Comparison of ENCODE assay signal across 19 cellular contexts in the genomic region with DNA sequence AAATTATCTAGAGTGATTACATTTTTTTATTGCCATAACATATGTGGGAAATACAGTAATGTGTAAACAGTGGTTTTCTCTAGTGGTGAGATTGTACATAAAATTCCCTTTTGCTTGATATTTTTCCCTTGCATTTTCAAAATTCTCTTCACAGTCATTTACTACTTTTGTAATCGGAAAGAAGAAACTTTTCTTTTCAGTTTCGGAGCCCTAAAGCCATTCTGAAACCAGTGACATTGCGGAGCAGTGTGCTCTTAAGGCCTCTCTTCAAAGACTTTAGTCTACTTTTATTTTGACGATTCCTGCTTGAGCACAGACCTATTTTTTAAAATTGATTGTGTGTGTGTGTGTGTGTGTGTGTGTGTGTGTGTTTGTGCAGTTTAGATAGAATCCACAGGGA.
A peak's percentile ranks its signal among the peaks of the same experiment; 100 is the strongest.
DNase-seq lines count a peak whose midpoint lies in the region; ATAC-seq, FAIRE-seq and TF ChIP-seq lines count a peak whose summit lies in the region.
"Had no signal": no experiment of that assay in that cellular context is flagged by ENCODE, and none has a peak within 500 bp of the region (broad histone marks: within the 10 kb centered on the region; RNA-seq: fewer than 3 reads in every experiment).

No MANE protein-coding gene starts in this region.

- TF ChIP-seq RAD21 in GM12878 (IDR thresholded peaks at IDR 0.05; ENCODE audit: insufficient read depth, low read depth, low read length) = no peak

- no peaks in the 10 kb centered on the region; the same call in 1 of the 3 replicates for H3K9me3 ChIP-seq in GM12878 (replicated peaks; ENCODE audit: control insufficient read depth, insufficient read depth, low read length)
- H3K9me3 ChIP-seq: HAP-1 had no signal

- no peak for FAIRE-seq in GM12878 (lab: Jason Lieb, UNC)
- FAIRE-seq: A204.1, GM12892, GM18507, H1, HepG2 had no signal

- H3K4me1 ChIP-seq in KMS-11 (ENCODE audit: low read depth, poor library complexity, severe bottlenecking) (peaks cover 58% of the 10 kb centered on the region), GM12878 (ENCODE audit: control insufficient read depth, insufficient read depth, low read length) (no peaks in the 10 kb centered on the region; the same call in 1 of the 2 replicates)

- RAD21 ChIA-PET in GM12878 (lab: Charles Lee; ENCODE audit: unreplicated experiment) = no interaction called here

- WGBS in GM12878 (ENCODE audit: insufficient coverage, insufficient replicate concordance, low lambda C conversion rate, missing lambda C conversion rate) = 39% methylated on average over 4 of the region's 4 CpGs

- H4K20me1 ChIP-seq in KMS-11 (ENCODE audit: insufficient read depth) (no peaks in the 10 kb centered on the region; the same call in 1 of the 2 replicates), GM12878 (ENCODE audit: control insufficient read depth, insufficient read depth) (no peaks in the 10 kb centered on the region)
- H4K20me1 ChIP-seq: BLaER1 had no signal

- no peak overlapping the region for H2AFZ ChIP-seq in KMS-11 (ENCODE audit: low read depth)
- H2AFZ ChIP-seq in GM12878 (ENCODE audit: control insufficient read depth, low read depth, low read length) = no peak overlapping the region

- in situ Hi-C loops in GM12878 (cut with MboI) = no loop called here

- BruUV-seq in GM12878 (replicated peaks; lab: Mats Ljungman, UMichigan) = no TSS peak

- no peak overlapping the region for H3K27ac ChIP-seq in KMS-11
- no peak overlapping the region for H3K27ac ChIP-seq in GM12878 (ENCODE audit: control insufficient read depth, insufficient read depth)
- H3K27ac ChIP-seq: BLaER1 had no signal

- H3K9ac ChIP-seq in KMS-11 (no peak overlapping the region), GM12878 (ENCODE audit: control insufficient read depth, insufficient read depth, low read length) (no peak overlapping the region)
- H3K9ac ChIP-seq: BLaER1 had no signal

- POLR2A ChIA-PET in GM12878 (lab: Charles Lee) = no interaction called here

- ATAC-seq in GM18520 (IDR thresholded peaks at IDR 0.05; ENCODE audit: unreplicated experiment) (peak; percentile 22), GM12878 (peak; percentile 10; the same call in 2 of the 3 replicates), HG03139 (IDR thresholded peaks at IDR 0.05; ENCODE audit: unreplicated experiment) (no peak), HG02588 (IDR thresholded peaks at IDR 0.05; ENCODE audit: unreplicated experiment) (no peak)
- ATAC-seq: HepG2 had no signal

- DNase-seq in GM12878 (ENCODE audit: low read depth, low spot score) (no peak), medulla oblongata (ENCODE audit: extremely low spot score) (no peak), NCI-H748 (lab: John Stamatoyannopoulos, UW; ENCODE audit: unreplicated experiment) (no peak)
- DNase-seq: Calu3; CD4-positive, alpha-beta memory T cell; DMS79 treated with DMSO at 0.1 percent for 48 hours; GF-D8; KBM-7 had no signal

- CTCF ChIA-PET in GM12878 (lab: Yijun Ruan, JAX) = interaction anchor here (1.4 kb wide), 1 partner anchor 11 kb away, joined by 3 read pairs; no protein-coding TSS in a partner anchor

- H3K79me2 ChIP-seq in KMS-11 (ENCODE audit: insufficient read depth, low read depth) = no peaks in the 10 kb centered on the region
- H3K79me2 ChIP-seq in GM12878 (ENCODE audit: control insufficient read depth, insufficient read depth, low read length) = no peaks in the 10 kb centered on the region

- H3K4me2 ChIP-seq in KMS-11 = peak overlapping the region; percentile 55
- H3K4me2 ChIP-seq in GM12878 (ENCODE audit: control insufficient read depth, insufficient read depth) = no peak overlapping the region
- H3K4me2 ChIP-seq: BLaER1 had no signal

- H3K36me3 ChIP-seq in KMS-11 (ENCODE audit: insufficient read depth) (no peaks in the 10 kb centered on the region), GM12878 (ENCODE audit: control insufficient read depth in 2 of 2, insufficient read depth in 2 of 2, low read length in 1 of 2) (no peaks in the 10 kb centered on the region)
- H3K36me3 ChIP-seq: HAP-1 had no signal

- SMC1A ChIA-PET in GM12878 (lab: Charles Lee; ENCODE audit: uncharacterized antibody, unreplicated experiment) = no interaction called here

- no peak for TF ChIP-seq CTCF in KMS-11 (conservative IDR thresholded peaks at IDR 0.05; ENCODE audit: low read depth, low read length)
- TF ChIP-seq CTCF in GM12878 (IDR thresholded peaks at IDR 0.05 in 2 of 3, conservative IDR thresholded peaks at IDR 0.05 in 1 of 3; ENCODE audit: control insufficient read depth in 2 of 3, extremely low read depth in 1 of 3, insufficient read depth in 1 of 3, low read depth in 3 of 3, low read length in 3 of 3) = no peak

- H3K27me3 ChIP-seq in KMS-11 (ENCODE audit: insufficient read depth, low read depth) = peaks cover 35% of the 10 kb centered on the region
- H3K27me3 ChIP-seq in GM12878 (replicated peaks in 1 of 2; ENCODE audit: control insufficient read depth in 2 of 2, insufficient read depth in 2 of 2, low read length in 1 of 2) = no peaks in the 10 kb centered on the region
- H3K27me3 ChIP-seq: BLaER1 had no signal

- H3K4me3 ChIP-seq in KMS-11 (IDR thresholded peaks at IDR 0.05; ENCODE audit: insufficient read depth, low read depth, low read length) (no peak overlapping the region), GM12878 (no peak overlapping the region)
- H3K4me3 ChIP-seq: BLaER1, HAP-1 had no signal

- no peak for TF ChIP-seq EP300 in GM12878 (IDR thresholded peaks at IDR 0.05; ENCODE audit: borderline replicate concordance in 1 of 2, control insufficient read depth in 1 of 2, low read depth in 2 of 2, low read length in 2 of 2)

- intact Hi-C loops in GM12878 (cut with micrococcal nuclease; ENCODE audit: unreplicated experiment) = loop anchor here (5.0 kb wide), 2 partner anchors 342 to 357 kb away; a partner anchor contains a TSS

- TF ChIP-seq POLR2A in GM12878 (IDR thresholded peaks at IDR 0.05; ENCODE audit: low read depth, low read length) = no peak

TF ChIP-seq in GM12878, 131 proteins besides CTCF, POLR2A, EP300 and RAD21 (continues in another document):
- TF ChIP-seq, protein P1, sequence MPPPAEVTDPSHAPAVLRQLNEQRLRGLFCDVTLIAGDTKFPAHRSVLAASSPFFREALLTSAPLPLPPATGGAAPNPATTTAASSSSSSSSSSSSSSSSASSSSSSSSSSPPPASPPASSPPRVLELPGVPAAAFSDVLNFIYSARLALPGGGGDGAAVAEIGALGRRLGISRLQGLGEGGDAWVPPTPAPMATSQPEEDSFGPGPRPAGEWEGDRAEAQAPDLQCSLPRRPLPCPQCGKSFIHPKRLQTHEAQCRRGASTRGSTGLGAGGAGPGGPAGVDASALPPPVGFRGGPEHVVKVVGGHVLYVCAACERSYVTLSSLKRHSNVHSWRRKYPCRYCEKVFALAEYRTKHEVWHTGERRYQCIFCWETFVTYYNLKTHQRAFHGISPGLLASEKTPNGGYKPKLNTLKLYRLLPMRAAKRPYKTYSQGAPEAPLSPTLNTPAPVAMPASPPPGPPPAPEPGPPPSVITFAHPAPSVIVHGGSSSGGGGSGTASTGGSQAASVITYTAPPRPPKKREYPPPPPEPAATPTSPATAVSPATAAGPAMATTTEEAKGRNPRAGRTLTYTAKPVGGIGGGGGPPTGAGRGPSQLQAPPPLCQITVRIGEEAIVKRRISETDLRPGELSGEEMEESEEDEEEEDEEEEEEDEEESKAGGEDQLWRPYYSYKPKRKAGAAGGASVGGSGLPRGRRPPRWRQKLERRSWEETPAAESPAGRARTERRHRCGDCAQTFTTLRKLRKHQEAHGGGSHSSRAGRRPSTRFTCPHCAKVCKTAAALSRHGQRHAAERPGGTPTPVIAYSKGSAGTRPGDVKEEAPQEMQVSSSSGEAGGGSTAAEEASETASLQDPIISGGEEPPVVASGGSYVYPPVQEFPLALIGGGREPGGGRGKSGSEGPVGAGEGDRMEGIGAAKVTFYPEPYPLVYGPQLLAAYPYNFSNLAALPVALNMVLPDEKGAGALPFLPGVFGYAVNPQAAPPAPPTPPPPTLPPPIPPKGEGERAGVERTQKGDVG (CRISPR knock-in tag; IDR thresholded peaks at IDR 0.05) = no peak
- TF ChIP-seq, protein P2, sequence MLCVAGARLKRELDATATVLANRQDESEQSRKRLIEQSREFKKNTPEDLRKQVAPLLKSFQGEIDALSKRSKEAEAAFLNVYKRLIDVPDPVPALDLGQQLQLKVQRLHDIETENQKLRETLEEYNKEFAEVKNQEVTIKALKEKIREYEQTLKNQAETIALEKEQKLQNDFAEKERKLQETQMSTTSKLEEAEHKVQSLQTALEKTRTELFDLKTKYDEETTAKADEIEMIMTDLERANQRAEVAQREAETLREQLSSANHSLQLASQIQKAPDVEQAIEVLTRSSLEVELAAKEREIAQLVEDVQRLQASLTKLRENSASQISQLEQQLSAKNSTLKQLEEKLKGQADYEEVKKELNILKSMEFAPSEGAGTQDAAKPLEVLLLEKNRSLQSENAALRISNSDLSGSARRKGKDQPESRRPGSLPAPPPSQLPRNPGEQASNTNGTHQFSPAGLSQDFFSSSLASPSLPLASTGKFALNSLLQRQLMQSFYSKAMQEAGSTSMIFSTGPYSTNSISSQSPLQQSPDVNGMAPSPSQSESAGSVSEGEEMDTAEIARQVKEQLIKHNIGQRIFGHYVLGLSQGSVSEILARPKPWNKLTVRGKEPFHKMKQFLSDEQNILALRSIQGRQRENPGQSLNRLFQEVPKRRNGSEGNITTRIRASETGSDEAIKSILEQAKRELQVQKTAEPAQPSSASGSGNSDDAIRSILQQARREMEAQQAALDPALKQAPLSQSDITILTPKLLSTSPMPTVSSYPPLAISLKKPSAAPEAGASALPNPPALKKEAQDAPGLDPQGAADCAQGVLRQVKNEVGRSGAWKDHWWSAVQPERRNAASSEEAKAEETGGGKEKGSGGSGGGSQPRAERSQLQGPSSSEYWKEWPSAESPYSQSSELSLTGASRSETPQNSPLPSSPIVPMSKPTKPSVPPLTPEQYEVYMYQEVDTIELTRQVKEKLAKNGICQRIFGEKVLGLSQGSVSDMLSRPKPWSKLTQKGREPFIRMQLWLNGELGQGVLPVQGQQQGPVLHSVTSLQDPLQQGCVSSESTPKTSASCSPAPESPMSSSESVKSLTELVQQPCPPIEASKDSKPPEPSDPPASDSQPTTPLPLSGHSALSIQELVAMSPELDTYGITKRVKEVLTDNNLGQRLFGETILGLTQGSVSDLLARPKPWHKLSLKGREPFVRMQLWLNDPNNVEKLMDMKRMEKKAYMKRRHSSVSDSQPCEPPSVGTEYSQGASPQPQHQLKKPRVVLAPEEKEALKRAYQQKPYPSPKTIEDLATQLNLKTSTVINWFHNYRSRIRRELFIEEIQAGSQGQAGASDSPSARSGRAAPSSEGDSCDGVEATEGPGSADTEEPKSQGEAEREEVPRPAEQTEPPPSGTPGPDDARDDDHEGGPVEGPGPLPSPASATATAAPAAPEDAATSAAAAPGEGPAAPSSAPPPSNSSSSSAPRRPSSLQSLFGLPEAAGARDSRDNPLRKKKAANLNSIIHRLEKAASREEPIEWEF (IDR thresholded peaks at IDR 0.05; ENCODE audit: insufficient replicate concordance, low read depth, low read length) = no peak
- TF ChIP-seq CBFB (IDR thresholded peaks at IDR 0.05; ENCODE audit: low read depth) (no peak), BHLHE40 (IDR thresholded peaks at IDR 0.05; ENCODE audit: borderline replicate concordance in 1 of 2, low read depth in 2 of 2, low read length in 1 of 2) (peak; percentile 41 to 45; a peak in 2 of 4 replicates), ATF7 (IDR thresholded peaks at IDR 0.05; ENCODE audit: low read depth) (peak; percentile 45), NR2F1 (conservative IDR thresholded peaks at IDR 0.05) (no peak)

Comparison
In these comparisons a context has a peak if more than half of its experiments do, and no peak if none do; other contexts are left out.
1. ATAC-seq: peak in GM18520 (single experiment) and GM12878 (single experiment); none in HG03139 (single experiment) and HG02588 (single experiment).